In the genomic region with DNA sequence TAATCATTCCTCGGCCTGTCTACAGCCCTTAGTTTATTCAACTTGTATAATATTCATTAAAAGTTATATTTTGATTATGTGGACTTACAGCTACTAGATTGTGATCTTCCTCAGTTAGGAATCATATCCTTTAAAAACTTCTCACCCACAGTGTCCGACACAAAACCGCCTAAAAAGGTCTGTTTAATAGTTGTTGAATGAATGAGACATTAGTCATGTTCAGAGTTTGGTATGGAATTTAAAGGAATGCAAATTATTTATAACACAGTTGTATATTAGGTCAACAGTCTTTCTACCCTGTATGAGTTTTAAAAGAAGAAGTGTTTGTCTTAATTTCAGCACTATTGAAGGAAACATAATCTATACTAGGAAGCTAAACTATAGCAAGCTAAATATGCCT, we compare ENCODE assay signal across 19 cellular contexts.
DNase-seq lines count a peak whose midpoint lies in the region; FAIRE-seq and TF ChIP-seq lines count a peak whose summit lies in the region.
"Had no signal": no experiment of that assay in that cellular context is flagged by ENCODE, and none has a peak within 500 bp of the region (broad histone marks: within the 10 kb centered on the region; RNA-seq: fewer than 3 reads in every experiment).

No MANE protein-coding gene starts in this region.

- intact Hi-C loops in sigmoid colon (cut with DNase I), result no loop called here
- intact Hi-C loops in activated naive CD4-positive, alpha-beta T cell treated with anti-CD3 and anti-CD28 coated beads for 36 hours (cut with micrococcal nuclease), result no loop called here
- intact Hi-C loops in lower leg skin (cut with DNase I; ENCODE audit: low total_unique reads), result no loop called here

- peaks cover 12% of the 10 kb centered on the region for H3K27me3 Mint-ChIP-seq in activated naive CD4-positive, alpha-beta T cell treated with anti-CD3 and anti-CD28 coated beads for 36 hours (ENCODE audit: low read depth)
- H3K27me3 Mint-ChIP-seq: brain had no signal

- H3K4me3 Mint-ChIP-seq in activated naive CD4-positive, alpha-beta T cell treated with anti-CD3 and anti-CD28 coated beads for 36 hours, result no peak overlapping the region
- H3K4me3 Mint-ChIP-seq: brain; CD4-positive, alpha-beta memory T cell; mesothelial cell of epicardium had no signal

- H3K27me3 ChIP-seq in brain microvascular endothelial cell (replicated peaks), result no peaks in the 10 kb centered on the region
- H3K27me3 ChIP-seq in sigmoid colon, result no peaks in the 10 kb centered on the region
- H3K27me3 ChIP-seq: esophagus muscularis mucosa, hepatocyte, stomach, upper lobe of right lung had no signal

- peaks cover 0 to 8% (median 0%) of the 10 kb centered on the region in 4 donors for H3K4me1 ChIP-seq in sigmoid colon
- H3K4me1 ChIP-seq: esophagus muscularis mucosa, stomach, upper lobe of right lung had no signal

- WGBS in sigmoid colon, 2 donors, result 81 to 83% methylated on average over 3 of the region's 3 CpGs
- WGBS in lower leg skin, 2 donors, result 84 to 86% methylated on average over 3 of the region's 3 CpGs

- H3K36me3 ChIP-seq in brain microvascular endothelial cell (replicated peaks) (no peaks in the 10 kb centered on the region), sigmoid colon (no peaks in the 10 kb centered on the region)
- H3K36me3 ChIP-seq: esophagus muscularis mucosa, stomach, upper lobe of right lung had no signal

- no peak for TF ChIP-seq CTCF in brain microvascular endothelial cell (IDR thresholded peaks at IDR 0.05; ENCODE audit: low read depth, low read length, missing control alignments)
- no peak for TF ChIP-seq CTCF in sigmoid colon (IDR thresholded peaks at IDR 0.05)
- no peak for TF ChIP-seq CTCF in lower leg skin (IDR thresholded peaks at IDR 0.05)

- no peak overlapping the region for H3K27ac Mint-ChIP-seq in activated naive CD4-positive, alpha-beta T cell treated with anti-CD3 and anti-CD28 coated beads for 36 hours
- H3K27ac Mint-ChIP-seq: brain; CD4-positive, alpha-beta memory T cell; mesothelial cell of epicardium had no signal

- H3K36me3 Mint-ChIP-seq in activated naive CD4-positive, alpha-beta T cell treated with anti-CD3 and anti-CD28 coated beads for 36 hours (ENCODE audit: low read depth), result no peaks in the 10 kb centered on the region
- H3K36me3 Mint-ChIP-seq: brain; CD4-positive, alpha-beta memory T cell; mesothelial cell of epicardium had no signal

- H3K27ac ChIP-seq in brain microvascular endothelial cell (no peak overlapping the region), sigmoid colon (no peak overlapping the region)
- H3K27ac ChIP-seq: esophagus muscularis mucosa, hepatocyte, stomach, upper lobe of right lung had no signal

- H3K9me3 ChIP-seq in sigmoid colon, result no peaks in the 10 kb centered on the region
- H3K9me3 ChIP-seq: esophagus muscularis mucosa, stomach, upper lobe of right lung had no signal

- TF ChIP-seq EP300 in sigmoid colon (IDR thresholded peaks at IDR 0.05), result no peak

- in situ Hi-C loops in ACHN (cut with HindIII; ENCODE audit: low pct_ligation_motif_present, low pct_unique_long_range_greater_than_20kb, low sequenced_read_pairs) (no loop called here), brain microvascular endothelial cell (cut with HindIII; ENCODE audit: low pct_ligation_motif_present, low sequenced_read_pairs) (no loop called here)

- no peak for FAIRE-seq in HTR-8/SVneo (lab: Jason Lieb, UNC)

- H3K9me3 Mint-ChIP-seq in activated naive CD4-positive, alpha-beta T cell treated with anti-CD3 and anti-CD28 coated beads for 36 hours, result no peaks in the 10 kb centered on the region
- H3K9me3 Mint-ChIP-seq: brain; CD4-positive, alpha-beta memory T cell; mesothelial cell of epicardium had no signal

- H3K4me3 ChIP-seq in brain microvascular endothelial cell (ENCODE audit: low read depth, low read length), result no peak overlapping the region
- no peak overlapping the region for H3K4me3 ChIP-seq in sigmoid colon
- H3K4me3 ChIP-seq in lower leg skin (ENCODE audit: low read depth, poor library complexity, severe bottlenecking), result no peak overlapping the region
- H3K4me3 ChIP-seq: esophagus muscularis mucosa, hepatocyte, stomach, upper lobe of right lung had no signal

- TF ChIP-seq POLR2A in sigmoid colon (IDR thresholded peaks at IDR 0.05), result no peak
- TF ChIP-seq POLR2A in lower leg skin (IDR thresholded peaks at IDR 0.05), result no peak

- H3K4me1 Mint-ChIP-seq in activated naive CD4-positive, alpha-beta T cell treated with anti-CD3 and anti-CD28 coated beads for 36 hours (ENCODE audit: low read depth), result no peaks in the 10 kb centered on the region
- H3K4me1 Mint-ChIP-seq: brain; CD4-positive, alpha-beta memory T cell had no signal

- CTCF ChIA-PET in activated naive CD4-positive, alpha-beta T cell treated with anti-CD3 and anti-CD28 coated beads for 36 hours (lab: Charles Lee), result no interaction called here

- DNase-seq in ACHN, result peak; percentile 19
- DNase-seq in HTR-8/SVneo (ENCODE audit: insufficient read length, low spot score), result peak; percentile 27
- DNase-seq in brain microvascular endothelial cell, result peak; percentile 16
- DNase-seq in iris pigment epithelial cell (ENCODE audit: low read depth), result peak; percentile 67
- DNase-seq in DMS53 treated with DMSO at 0.1 percent for 48 hours (lab: John Stamatoyannopoulos, UW; ENCODE audit: unreplicated experiment), result no peak
- no peak for DNase-seq in sigmoid colon
- DNase-seq in activated naive CD4-positive, alpha-beta T cell treated with anti-CD3 and anti-CD28 coated beads for 36 hours, result no peak
- DNase-seq in lower leg skin (ENCODE audit: low spot score in 2 of 2), result no peak
- DNase-seq: activated CD8-positive, alpha-beta memory T cell treated with anti-CD3 and anti-CD28 coated beads, Interleukin-2, amount 50 U/mL, for 4 hours; CD4-positive, alpha-beta memory T cell; NCI-H2029 treated with DMSO at 0.1 percent for 48 hours; NCI-H510A treated with DMSO at 0.1 percent for 48 hours; stomach; T-helper 9 cell; upper lobe of right lung had no signal

Comparison
In these comparisons a context has a peak if more than half of its experiments do, and no peak if none do; other contexts are left out.
1. DNase-seq: peak in ACHN (single experiment), HTR-8/SVneo (single experiment), brain microvascular endothelial cell (single experiment) and iris pigment epithelial cell (single experiment); none in DMS53 treated with DMSO at 0.1 percent for 48 hours (single experiment), sigmoid colon (single experiment), activated naive CD4-positive, alpha-beta T cell treated with anti-CD3 and anti-CD28 coated beads for 36 hours (single experiment) and lower leg skin (0 of 2).